In the genomic region with DNA sequence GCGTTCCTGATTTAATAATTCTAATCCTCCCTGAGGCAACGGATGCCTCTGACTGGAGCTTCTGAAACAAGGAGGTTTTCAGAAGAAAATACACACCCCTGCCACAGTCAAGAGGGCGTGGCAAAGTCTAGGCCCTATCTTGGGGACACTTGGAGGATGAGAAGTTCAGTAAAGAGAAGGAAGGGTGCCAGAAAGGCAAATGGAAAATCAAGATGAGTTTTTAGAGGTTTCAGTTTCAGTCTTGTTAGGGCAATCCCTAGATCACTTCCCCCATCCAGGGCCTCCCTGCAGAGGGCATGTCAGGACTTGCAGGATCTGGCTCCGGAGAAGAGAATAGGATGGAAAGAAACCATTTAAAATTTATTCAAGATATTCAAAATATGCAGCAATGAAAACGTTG, we compare ENCODE assay signal across 8 cellular contexts. TPM values are rescaled to one million over a fixed set of nuclear protein-coding genes. Genes with fewer than 3 reads are reported as not detected.
DNase-seq lines count a peak whose midpoint lies in the region; ATAC-seq and TF ChIP-seq lines count a peak whose summit lies in the region.

No MANE protein-coding gene starts in this region.

- no peaks in the 10 kb centered on the region for H3F3A ChIP-seq in PC-3 (ENCODE audit: low read length, unreplicated experiment)

- H3K27me3 ChIP-seq in fibroblast of lung (ENCODE audit: control insufficient read depth, insufficient read depth, low read length) (no peaks in the 10 kb centered on the region), PC-3 (ENCODE audit: low read length) (no peaks in the 10 kb centered on the region)

- H3K9me3 ChIP-seq in fibroblast of lung (ENCODE audit: control insufficient read depth, insufficient read depth, low read depth, low read length) (no peaks in the 10 kb centered on the region), PC-3 (ENCODE audit: low read length) (no peaks in the 10 kb centered on the region)

- no peaks in the 10 kb centered on the region for H3K79me2 ChIP-seq in fibroblast of lung (ENCODE audit: control insufficient read depth, insufficient read depth, low read length)
- H3K79me2 ChIP-seq in PC-3 (ENCODE audit: low read length), result no peaks in the 10 kb centered on the region

- no peak overlapping the region for H3K4me3 Mint-ChIP-seq in activated naive CD8-positive, alpha-beta T cell treated with anti-CD3 and anti-CD28 coated beads for 36 hours

- no peak overlapping the region for H3K27ac Mint-ChIP-seq in activated naive CD8-positive, alpha-beta T cell treated with anti-CD3 and anti-CD28 coated beads for 36 hours

- no TSS peak for BruUV-seq in PC-3 (replicated peaks; lab: Mats Ljungman, UMichigan)

- H3K36me3 ChIP-seq in fibroblast of lung (ENCODE audit: control insufficient read depth, insufficient read depth, low read length) (no peaks in the 10 kb centered on the region), PC-3 (ENCODE audit: low read depth, low read length) (no peaks in the 10 kb centered on the region)

- ATAC-seq in HG03095 (IDR thresholded peaks at IDR 0.05; ENCODE audit: unreplicated experiment) (peak; percentile 47), GM18868 (IDR thresholded peaks at IDR 0.05; ENCODE audit: unreplicated experiment) (no peak), PC-3 (no peak)

- no peaks in the 10 kb centered on the region for H3K9me2 ChIP-seq in PC-3 (replicated peaks; ENCODE audit: low read length)

- intact Hi-C loops in PC-3 (cut with micrococcal nuclease), result no loop called here

- no peaks in the 10 kb centered on the region for H3K9me3 Mint-ChIP-seq in activated naive CD8-positive, alpha-beta T cell treated with anti-CD3 and anti-CD28 coated beads for 36 hours

- DNase-seq in GDM1 (lab: John Stamatoyannopoulos, UW), result peak; percentile 54
- DNase-seq in RPMI8226, result peak; percentile 57
- peak; percentile 93 to 97 for DNase-seq in fibroblast of lung (ENCODE audit: low read depth in 2 of 2)
- DNase-seq in non-pigmented ciliary epithelial cell (ENCODE audit: low read depth), result peak; percentile 85
- DNase-seq in activated naive CD8-positive, alpha-beta T cell treated with anti-CD3 and anti-CD28 coated beads for 36 hours, result no peak
- DNase-seq in PC-3, result no peak

- TF ChIP-seq CTCF in fibroblast of lung (conservative IDR thresholded peaks at IDR 0.05 in 1 of 2, IDR thresholded peaks at IDR 0.05 in 1 of 2; ENCODE audit: low read depth in 1 of 2, low read length in 2 of 2) (peak in 1 of 2 donors; percentile 16), PC-3 (conservative IDR thresholded peaks at IDR 0.05; ENCODE audit: low read depth, low read length) (no peak)

- H3K4me1 Mint-ChIP-seq in activated naive CD8-positive, alpha-beta T cell treated with anti-CD3 and anti-CD28 coated beads for 36 hours, result peaks cover 8% of the 10 kb centered on the region

- H3K4me3 ChIP-seq in fibroblast of lung (replicated peaks in 1 of 4; ENCODE audit: control extremely low read depth in 1 of 4, insufficient read depth in 1 of 4, low read depth in 3 of 4, low read length in 4 of 4) (peak overlapping the region in 1 of 4 experiments; percentile 27), PC-3 (ENCODE audit: low read length) (no peak overlapping the region)

- H3K27ac ChIP-seq in fibroblast of lung (ENCODE audit: insufficient read depth, low read length) (peak overlapping the region; percentile 60), PC-3 (ENCODE audit: low read length) (no peak overlapping the region)

- H2AFZ ChIP-seq in fibroblast of lung (ENCODE audit: low read length), result peak overlapping the region; percentile 33
- no peak overlapping the region for H2AFZ ChIP-seq in PC-3 (ENCODE audit: low read length)

- H3K27me3 Mint-ChIP-seq in activated naive CD8-positive, alpha-beta T cell treated with anti-CD3 and anti-CD28 coated beads for 36 hours, result peaks cover 10% of the 10 kb centered on the region

- H4K20me1 ChIP-seq in fibroblast of lung (ENCODE audit: control insufficient read depth, extremely low read depth, insufficient read depth, low read length) (no peaks in the 10 kb centered on the region), PC-3 (ENCODE audit: low read length) (no peaks in the 10 kb centered on the region)

- no peaks in the 10 kb centered on the region for H3K36me3 Mint-ChIP-seq in activated naive CD8-positive, alpha-beta T cell treated with anti-CD3 and anti-CD28 coated beads for 36 hours

- POLR2A ChIA-PET in PC-3 (lab: Charles Lee; ENCODE audit: unreplicated experiment), result no interaction called here

- CTCF ChIA-PET in PC-3 (lab: Charles Lee), result no interaction called here

- H3K9ac ChIP-seq in fibroblast of lung (ENCODE audit: insufficient read depth, low read length) (no peak overlapping the region), PC-3 (ENCODE audit: low read length) (no peak overlapping the region)

- H3K4me1 ChIP-seq in fibroblast of lung (ENCODE audit: control insufficient read depth, extremely low read depth, insufficient read depth, low read length) (peaks cover 10% of the 10 kb centered on the region), PC-3 (ENCODE audit: insufficient read depth, low read length) (no peaks in the 10 kb centered on the region)

- H3K4me2 ChIP-seq in fibroblast of lung (ENCODE audit: extremely low read depth, insufficient read depth, low read length) (peak overlapping the region; percentile 72), PC-3 (ENCODE audit: low read length) (no peak overlapping the region)

RNA-seq across cellular contexts. Expression of gene FGF2, which starts 28.5 kb away (rescaled TPM):
- total RNA-seq in fibroblast of lung (57.8 and 98.3 TPM in 2 replicates), PC-3 (2014; rRNA removed) (4.0 and 4.1 TPM in 2 replicates)
- polyA plus RNA-seq in fibroblast of lung, result 35.2 and 38.5 TPM in 2 replicates
- polyA plus RNA-seq in fibroblast of lung (2012), result 25.3 and 28.2 TPM in 2 replicates
- 10.8 and 11.3 TPM in 2 replicates for polyA minus RNA-seq in fibroblast of lung (ENCODE audit: low replicate concordance)
- total RNA-seq in activated naive CD8-positive, alpha-beta T cell treated with anti-CD3 and anti-CD28 coated beads for 36 hours, result 1 to 10 TPM; 2.0 to 2.7 TPM

Comparison
In these comparisons a context has a peak if more than half of its experiments do, and no peak if none do; other contexts are left out.
1. DNase-seq: peak in GDM1 (single experiment), RPMI8226 (single experiment), fibroblast of lung (2 of 2) and non-pigmented ciliary epithelial cell (single experiment); none in activated naive CD8-positive, alpha-beta T cell treated with anti-CD3 and anti-CD28 coated beads for 36 hours (single experiment) and PC-3 (single experiment).
2. RNA of gene FGF2, which starts 28.5 kb away (total RNA-seq): 57.8 to 98.3 TPM in fibroblast of lung; 4.0 to 4.1 TPM in PC-3 and 2.0 to 2.7 TPM in activated naive CD8-positive, alpha-beta T cell treated with anti-CD3 and anti-CD28 coated beads for 36 hours; every median in the first group is over 10 times any median in the second.